ENCODE assay signal across 28 cellular contexts in the genomic region with DNA sequence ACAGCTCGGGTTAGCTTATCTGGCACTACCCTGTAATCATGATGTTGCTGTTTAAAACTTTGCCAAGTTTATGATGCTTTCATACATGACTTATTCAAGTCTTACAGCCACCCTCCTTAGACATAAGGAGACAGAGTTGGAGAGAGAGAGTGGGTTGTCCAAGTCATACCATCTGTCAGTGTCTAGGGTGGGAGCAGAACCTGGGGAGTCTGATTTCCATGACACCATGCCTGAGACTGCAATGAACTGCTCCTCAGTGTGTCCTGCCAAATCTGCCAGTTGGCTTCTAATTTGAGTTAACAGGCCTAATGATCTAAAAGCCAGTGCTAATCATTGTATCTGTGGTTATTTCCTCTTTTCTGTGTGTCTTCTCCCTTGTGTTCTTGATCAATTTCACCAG. TPM values are rescaled to one million over a fixed set of nuclear protein-coding genes. Genes with fewer than 3 reads are reported as not detected.
"Had no signal": no experiment of that assay in that cellular context is flagged by ENCODE, and none has a peak within 500 bp of the region (broad histone marks: within the 10 kb centered on the region; RNA-seq: fewer than 3 reads in every experiment).

No MANE protein-coding gene starts in this region.

- ATAC-seq: activated CD8-positive, alpha-beta T cell treated with anti-CD3 and anti-CD28 coated beads, Interleukin-2, amount 10 ng/mL, durations not matched to agents 7 days and 5 days; T-helper 17 cell; WTC11 had no signal

- H3K4me3 ChIP-seq: breast epithelium, MG63 had no signal

- H3K36me3 ChIP-seq: breast epithelium, MG63 had no signal

- H3K4me2 ChIP-seq: KMS-11 had no signal

- H3K27me3 ChIP-seq: breast epithelium, MG63 had no signal

- H3K9ac ChIP-seq: KMS-11 had no signal

- H3K9me3 ChIP-seq: breast epithelium, MG63 had no signal

- DNase-seq: activated CD4-positive, alpha-beta T cell treated with anti-CD3 and anti-CD28 coated beads for 48 hours; activated CD4-positive, alpha-beta T cell treated with anti-CD3 and anti-CD28 coated beads, Interleukin-2, amount 50 U/mL, for 4 hours; activated CD4-positive, CD25-positive, alpha-beta regulatory T cell treated with anti-CD3 and anti-CD28 coated beads, Interleukin-2, amount 50 U/mL, for 72 hours; activated CD8-positive, alpha-beta memory T cell treated with anti-CD3 and anti-CD28 coated beads, Interleukin-2, amount 50 U/mL, for 48 hours; activated CD8-positive, alpha-beta T cell treated with anti-CD3 and anti-CD28 coated beads, Interleukin-2, amount 10 ng/mL, durations not matched to agents 7 days and 5 days; activated effector memory CD4-positive, alpha-beta T cell treated with Interleukin-2 at 50 U/mL for 16 hours; activated naive CD4-positive, alpha-beta T cell; activated T-cell treated with anti-CD3 and anti-CD28 coated beads, Interleukin-2, amount 50 U/mL, for 1 hour; aorta; caudate nucleus; MG63; NCI-H1105 treated with DMSO at 0.1 percent for 48 hours; NCI-H1436 treated with DMSO at 0.1 percent for 48 hours; NCI-H187; NCI-H2081; NCI-H2171; NCI-H2227 treated with DMSO at 0.1 percent for 48 hours; NCI-H510A; NCI-H526 treated with DMSO at 0.1 percent for 48 hours; NCI-H82; SIG-M5; T-helper 17 cell; T-helper 9 cell had no signal

- H3K4me1 ChIP-seq: breast epithelium had no signal

- H3K27ac ChIP-seq: breast epithelium, KMS-11 had no signal

RNA-seq across cellular contexts. Expression of a gene that starts 48.2 kb away (rescaled TPM):
- total RNA-seq: activated CD8-positive, alpha-beta T cell treated with anti-CD3 and anti-CD28 coated beads, Interleukin-2, amount 10 ng/mL, durations not matched to agents 7 days and 5 days; OCI-LY7; RPMI7951; T-helper 17 cell had no signal
